14 cellular contexts compared by ENCODE assay signal in genomic region chr6:4474810-4475209, GRCh38.
DNase-seq lines count a peak whose midpoint lies in the region; ATAC-seq and TF ChIP-seq lines count a peak whose summit lies in the region.
"Had no signal": no experiment of that assay in that cellular context is flagged by ENCODE, and none has a peak within 500 bp of the region (broad histone marks: within the 10 kb centered on the region; RNA-seq: fewer than 3 reads in every experiment).

No MANE protein-coding gene starts in this region.

- CTCF ChIA-PET in activated CD4-positive, alpha-beta T cell treated with anti-CD3 and anti-CD28 coated beads for 36 hours (lab: Charles Lee), result no interaction called here

- no peak overlapping the region for H3K4me3 ChIP-seq in GM06990 (replicated peaks; ENCODE audit: low read depth, low read length)

- no peak for DNase-seq in activated CD4-positive, alpha-beta T cell treated with anti-CD3 and anti-CD28 coated beads for 36 hours
- no peak for DNase-seq in activated CD4-positive, alpha-beta T cell treated with anti-CD3 and anti-CD28 coated beads, Interleukin-2, amount 50 U/mL, for 48 hours
- DNase-seq in GM06990 (ENCODE audit: extremely low read depth, insufficient read length) (peak; percentile 27), islet precursor cell (peak; percentile 29), RKO (ENCODE audit: low spot score) (no peak), CD1c-positive myeloid dendritic cell (ENCODE audit: extremely low spot score) (no peak), NCI-H2081 (lab: John Stamatoyannopoulos, UW) (no peak)
- DNase-seq: DMS53, GF-D8, HCEC 1CT, HFFc6 had no signal

- H3K27me3 ChIP-seq in GM06990 (replicated peaks; ENCODE audit: control insufficient read depth, insufficient read depth, low read length), result no peaks in the 10 kb centered on the region

- H3K36me3 Mint-ChIP-seq in activated CD4-positive, alpha-beta T cell treated with anti-CD3 and anti-CD28 coated beads for 36 hours (ENCODE audit: low read depth), result peaks cover 4% of the 10 kb centered on the region
- no peaks in the 10 kb centered on the region for H3K36me3 Mint-ChIP-seq in activated T-helper 17 cell treated with anti-CD3 and anti-CD28 coated beads, Interleukin-2, amount 50 U/mL, for 72 hours (ENCODE audit: low read depth)
- H3K36me3 Mint-ChIP-seq: CD14-positive monocyte had no signal

- peak; percentile 30 for ATAC-seq in activated CD4-positive, alpha-beta T cell treated with anti-CD3 and anti-CD28 coated beads for 36 hours
- peak; percentile 56 for ATAC-seq in activated T-helper 17 cell treated with anti-CD3 and anti-CD28 coated beads, Interleukin-2, amount 50 U/mL, for 72 hours (replicated peaks)
- ATAC-seq: HepG2 had no signal

- TF ChIP-seq CTCF in GM06990 (IDR thresholded peaks at IDR 0.05; ENCODE audit: insufficient read depth, low read length, poor library complexity, severe bottlenecking), result no peak

- H3K27ac Mint-ChIP-seq in activated CD4-positive, alpha-beta T cell treated with anti-CD3 and anti-CD28 coated beads for 36 hours, result no peak overlapping the region
- H3K27ac Mint-ChIP-seq in activated T-helper 17 cell treated with anti-CD3 and anti-CD28 coated beads, Interleukin-2, amount 50 U/mL, for 72 hours, result no peak overlapping the region
- H3K27ac Mint-ChIP-seq: CD14-positive monocyte, HFFc6 had no signal

- intact Hi-C loops in activated CD4-positive, alpha-beta T cell treated with anti-CD3 and anti-CD28 coated beads for 36 hours (cut with DNase I, micrococcal nuclease), result no loop called here

- no peak overlapping the region for H3K4me3 Mint-ChIP-seq in activated CD4-positive, alpha-beta T cell treated with anti-CD3 and anti-CD28 coated beads for 36 hours
- no peak overlapping the region for H3K4me3 Mint-ChIP-seq in activated T-helper 17 cell treated with anti-CD3 and anti-CD28 coated beads, Interleukin-2, amount 50 U/mL, for 72 hours
- H3K4me3 Mint-ChIP-seq: CD14-positive monocyte, HFFc6 had no signal

- H3K4me1 Mint-ChIP-seq in activated CD4-positive, alpha-beta T cell treated with anti-CD3 and anti-CD28 coated beads for 36 hours, result peaks cover 6% of the 10 kb centered on the region
- no peaks in the 10 kb centered on the region for H3K4me1 Mint-ChIP-seq in activated T-helper 17 cell treated with anti-CD3 and anti-CD28 coated beads, Interleukin-2, amount 50 U/mL, for 72 hours
- H3K4me1 Mint-ChIP-seq: CD14-positive monocyte had no signal

- no peaks in the 10 kb centered on the region for H3K36me3 ChIP-seq in GM06990 (ENCODE audit: control insufficient read depth, insufficient read depth, low read length)

- POLR2A ChIA-PET in activated CD4-positive, alpha-beta T cell treated with anti-CD3 and anti-CD28 coated beads for 36 hours (lab: Charles Lee), result no interaction called here

- H3K27me3 Mint-ChIP-seq in activated CD4-positive, alpha-beta T cell treated with anti-CD3 and anti-CD28 coated beads for 36 hours, result peaks cover 23% of the 10 kb centered on the region
- H3K27me3 Mint-ChIP-seq in activated T-helper 17 cell treated with anti-CD3 and anti-CD28 coated beads, Interleukin-2, amount 50 U/mL, for 72 hours, result peaks cover 18% of the 10 kb centered on the region

- peaks cover 19% of the 10 kb centered on the region for H3K9me3 Mint-ChIP-seq in activated CD4-positive, alpha-beta T cell treated with anti-CD3 and anti-CD28 coated beads for 36 hours (ENCODE audit: low read depth)
- peaks cover 5% of the 10 kb centered on the region for H3K9me3 Mint-ChIP-seq in activated T-helper 17 cell treated with anti-CD3 and anti-CD28 coated beads, Interleukin-2, amount 50 U/mL, for 72 hours

Comparison
In these comparisons a context has a peak if more than half of its experiments do, and no peak if none do; other contexts are left out.
1. DNase-seq: peak in GM06990 (single experiment) and islet precursor cell (single experiment); none in activated CD4-positive, alpha-beta T cell treated with anti-CD3 and anti-CD28 coated beads for 36 hours (single experiment), activated CD4-positive, alpha-beta T cell treated with anti-CD3 and anti-CD28 coated beads, Interleukin-2, amount 50 U/mL, for 48 hours (0 of 2), RKO (single experiment), CD1c-positive myeloid dendritic cell (single experiment) and NCI-H2081 (0 of 2).